In the genomic region with DNA sequence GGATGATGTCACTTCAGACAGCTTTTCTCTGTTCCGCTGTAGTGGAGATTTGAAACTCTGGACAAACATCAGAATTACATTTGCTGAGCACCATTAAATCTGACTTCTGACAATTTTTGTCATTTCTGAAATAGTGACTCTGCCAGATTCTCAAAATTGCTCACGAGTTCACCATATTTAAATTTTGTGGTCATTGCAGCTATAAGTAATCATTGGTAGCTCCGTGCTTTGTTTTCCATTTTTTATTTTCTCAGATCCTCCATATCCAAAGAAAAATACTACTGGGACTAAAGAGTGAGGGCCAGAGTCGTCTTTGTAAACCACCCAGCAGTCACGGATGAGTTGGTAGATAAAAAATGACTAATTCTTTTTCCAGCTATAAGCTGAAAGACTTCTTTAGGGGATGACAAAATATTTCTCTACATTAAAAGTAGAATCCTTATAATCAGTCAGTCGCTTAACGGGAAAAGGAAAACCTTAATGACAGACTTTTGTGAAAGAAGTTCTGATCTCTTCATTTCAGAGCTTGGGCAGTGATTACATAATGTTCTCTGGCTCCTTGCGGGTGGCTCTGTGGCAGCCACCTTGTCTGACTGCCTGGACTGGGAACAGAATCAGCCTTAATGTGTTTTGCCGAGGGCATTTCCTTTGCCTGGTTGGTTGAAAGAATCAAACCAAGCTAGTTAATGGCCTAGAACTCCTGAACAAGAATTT, we compare ENCODE assay signal across 8 cellular contexts. TPM values are rescaled to one million over a fixed set of nuclear protein-coding genes. Genes with fewer than 3 reads are reported as not detected.
A peak's percentile ranks its signal among the peaks of the same experiment; 100 is the strongest.
DNase-seq lines count a peak whose midpoint lies in the region; ATAC-seq and TF ChIP-seq lines count a peak whose summit lies in the region.

No MANE protein-coding gene starts in this region.

- H3K36me3 ChIP-seq in HUES64 (ENCODE audit: insufficient read depth, low read length) = peaks cover 13% of the 10 kb centered on the region; the same call in 1 of the 2 replicates
- H3K36me3 ChIP-seq in heart right ventricle = peaks cover 0 to 40% (median 0%) of the 10 kb centered on the region in 9 donors
- peaks cover 0 to 9% of the 10 kb centered on the region in 2 donors for H3K36me3 ChIP-seq in psoas muscle (ENCODE audit: insufficient read depth in 1 of 2, low read depth in 1 of 2)
- H3K36me3 ChIP-seq in Caco-2 (ENCODE audit: control insufficient read depth, insufficient read depth, low read length) = no peaks in the 10 kb centered on the region; the same call in 1 of the 2 replicates

- no peaks in the 10 kb centered on the region for H3K27me3 Mint-ChIP-seq in activated naive CD8-positive, alpha-beta T cell treated with anti-CD3 and anti-CD28 coated beads for 36 hours
- no peaks in the 10 kb centered on the region for H3K27me3 Mint-ChIP-seq in Caco-2 (ENCODE audit: insufficient read depth, unreplicated experiment)

- intact Hi-C loops in heart right ventricle (cut with DNase I) = loop anchor here in 8 of 10 donors (2.0 to 10.0 kb wide), 6 partner anchors 68 to 350 kb away; a partner anchor contains a TSS
- intact Hi-C loops in psoas muscle (cut with DNase I) = loop anchor here in 1 of 2 donors (5.0 to 10.0 kb wide), 2 partner anchors 67 to 340 kb away; a partner anchor contains a TSS
- intact Hi-C loops in Caco-2 (cut with micrococcal nuclease; ENCODE audit: unreplicated experiment) = loop anchor here (2.0 kb wide), 1 partner anchor 24 kb away; no protein-coding TSS in a partner anchor

- H3K4me3 ChIP-seq in HUES64 (ENCODE audit: low read length) = peak overlapping the region; percentile 100
- H3K4me3 ChIP-seq in heart right ventricle = peak overlapping the region; percentile 19 to 100 (median 96)
- peak overlapping the region; percentile 97 for H3K4me3 ChIP-seq in psoas muscle
- H3K4me3 ChIP-seq in Caco-2 (ENCODE audit: low read depth, low read length) = no peak overlapping the region

- H3K27ac Mint-ChIP-seq in activated naive CD8-positive, alpha-beta T cell treated with anti-CD3 and anti-CD28 coated beads for 36 hours = peak overlapping the region; percentile 90
- H3K27ac Mint-ChIP-seq in Caco-2 (ENCODE audit: unreplicated experiment) = no peak overlapping the region

- CTCF ChIA-PET in Caco-2 (lab: Charles Lee) = interaction anchor here (0.7 kb wide), 1 partner anchor 102 kb away, joined by 3 read pairs; no protein-coding TSS in a partner anchor

- peaks cover under 1% of the 10 kb centered on the region for H3K36me3 Mint-ChIP-seq in activated naive CD8-positive, alpha-beta T cell treated with anti-CD3 and anti-CD28 coated beads for 36 hours
- H3K36me3 Mint-ChIP-seq in Caco-2 (ENCODE audit: insufficient read depth, unreplicated experiment) = peaks cover 18% of the 10 kb centered on the region

- peaks cover 61% of the 10 kb centered on the region for H3K4me1 Mint-ChIP-seq in activated naive CD8-positive, alpha-beta T cell treated with anti-CD3 and anti-CD28 coated beads for 36 hours
- H3K4me1 Mint-ChIP-seq in Caco-2 (ENCODE audit: low read depth, unreplicated experiment) = peaks cover 13% of the 10 kb centered on the region

- POLR2A ChIA-PET in Caco-2 (lab: Charles Lee) = interaction anchor here (0.8 kb wide), 1 partner anchor 14 kb away, joined by 3 read pairs; no protein-coding TSS in a partner anchor

- H3K27me3 ChIP-seq in HUES64 (ENCODE audit: insufficient read depth, low read length) = peaks cover 8% of the 10 kb centered on the region; the same call in 1 of the 2 replicates
- H3K27me3 ChIP-seq in heart right ventricle = no peaks in the 10 kb centered on the region
- H3K27me3 ChIP-seq in psoas muscle (ENCODE audit: insufficient read depth in 3 of 3, low read length in 2 of 3) = no peaks in the 10 kb centered on the region
- no peaks in the 10 kb centered on the region for H3K27me3 ChIP-seq in Caco-2 (replicated peaks; ENCODE audit: control insufficient read depth, insufficient read depth, low read length)

- no TSS peak for BruUV-seq in Caco-2 (replicated peaks; lab: Mats Ljungman, UMichigan)

- 18% methylated on average over 7 of the region's 9 CpGs for WGBS in HUES64
- WGBS in heart right ventricle, 2 donors = 1 to 4% methylated on average over 9 of the region's 9 CpGs
- 1 to 2% (median 1%) methylated on average over 9 of the region's 9 CpGs for WGBS in psoas muscle, 3 donors

- peak; percentile 55 for ATAC-seq in GM19395 (IDR thresholded peaks at IDR 0.05; ENCODE audit: unreplicated experiment)
- ATAC-seq in heart right ventricle = peak in 4 of 8 donors; percentile 40 to 58 (median 48)
- peak; percentile 58 to 74 (median 64) for ATAC-seq in psoas muscle

- H3K9me3 ChIP-seq in HUES64 (ENCODE audit: insufficient read depth, low read depth, low read length) = no peaks in the 10 kb centered on the region
- H3K9me3 ChIP-seq in heart right ventricle = no peaks in the 10 kb centered on the region
- H3K9me3 ChIP-seq in psoas muscle = no peaks in the 10 kb centered on the region
- no peaks in the 10 kb centered on the region for H3K9me3 ChIP-seq in Caco-2

- peak; percentile 35 for DNase-seq in COR-L47 (lab: John Stamatoyannopoulos, UW)
- no peak for DNase-seq in activated naive CD8-positive, alpha-beta T cell treated with anti-CD3 and anti-CD28 coated beads for 36 hours
- peak in 1 of 2 donors; percentile 37 for DNase-seq in heart right ventricle
- DNase-seq in psoas muscle = no peak
- no peak for DNase-seq in germinal center (ENCODE audit: low spot score)
- no peak for DNase-seq in Caco-2

- H3K27ac ChIP-seq in HUES64 (ENCODE audit: low read depth, low read length) = peak overlapping the region; percentile 81
- peak overlapping the region; percentile 98 to 100 (median 100) for H3K27ac ChIP-seq in heart right ventricle
- peak overlapping the region; percentile 99 for H3K27ac ChIP-seq in psoas muscle

- H3K4me3 Mint-ChIP-seq in activated naive CD8-positive, alpha-beta T cell treated with anti-CD3 and anti-CD28 coated beads for 36 hours = peak overlapping the region; percentile 75
- H3K4me3 Mint-ChIP-seq in Caco-2 (ENCODE audit: unreplicated experiment) = no peak overlapping the region

- H3K4me1 ChIP-seq in HUES64 (ENCODE audit: insufficient read depth, low read length) (peaks cover 53% of the 10 kb centered on the region), heart right ventricle (peaks cover 5 to 75% (median 62%) of the 10 kb centered on the region in 9 donors), psoas muscle (peaks cover 47% of the 10 kb centered on the region), Caco-2 (peaks cover 15% of the 10 kb centered on the region; the same call in 1 of the 2 replicates)

- TF ChIP-seq CTCF in heart right ventricle (IDR thresholded peaks at IDR 0.05) = no peak
- no peak for TF ChIP-seq CTCF in psoas muscle (IDR thresholded peaks at IDR 0.05)
- no peak for TF ChIP-seq CTCF in Caco-2 (IDR thresholded peaks at IDR 0.05; ENCODE audit: insufficient read depth in 1 of 2, low read depth in 1 of 2, low read length in 1 of 2, severe bottlenecking in 1 of 2, unreplicated experiment in 1 of 2)

- peak overlapping the region; percentile 99; the same call in 1 of the 2 replicates for H3K9ac ChIP-seq in HUES64 (ENCODE audit: low read depth, low read length)

- H3K9me3 Mint-ChIP-seq in activated naive CD8-positive, alpha-beta T cell treated with anti-CD3 and anti-CD28 coated beads for 36 hours = no peaks in the 10 kb centered on the region
- no peaks in the 10 kb centered on the region for H3K9me3 Mint-ChIP-seq in Caco-2 (ENCODE audit: unreplicated experiment)

RNA-seq across cellular contexts. Expression of a gene that starts 2.3 kb away (rescaled TPM):
- polyA plus RNA-seq in HUES64 (2013, experiment 1 of 2) = 157 TPM
- 180 TPM for polyA plus RNA-seq in HUES64 (2013, experiment 2 of 2)
- total RNA-seq in activated naive CD8-positive, alpha-beta T cell treated with anti-CD3 and anti-CD28 coated beads for 36 hours = 10 to 100 TPM; 90.7 to 95.9 TPM
- total RNA-seq in heart right ventricle (100 to 1,000 TPM; 434 to 636 (median 511) TPM), psoas muscle (100 to 1,000 TPM; 122 to 219 (median 171) TPM), Caco-2 (2022) (202 and 224 TPM in 2 replicates)
- polyA plus RNA-seq in heart right ventricle (100 to 1,000 TPM; 272 to 343 TPM), psoas muscle (100 to 1,000 TPM; 105 to 169 (median 117) TPM)
